11 cellular contexts compared by ENCODE assay signal in the genomic region with DNA sequence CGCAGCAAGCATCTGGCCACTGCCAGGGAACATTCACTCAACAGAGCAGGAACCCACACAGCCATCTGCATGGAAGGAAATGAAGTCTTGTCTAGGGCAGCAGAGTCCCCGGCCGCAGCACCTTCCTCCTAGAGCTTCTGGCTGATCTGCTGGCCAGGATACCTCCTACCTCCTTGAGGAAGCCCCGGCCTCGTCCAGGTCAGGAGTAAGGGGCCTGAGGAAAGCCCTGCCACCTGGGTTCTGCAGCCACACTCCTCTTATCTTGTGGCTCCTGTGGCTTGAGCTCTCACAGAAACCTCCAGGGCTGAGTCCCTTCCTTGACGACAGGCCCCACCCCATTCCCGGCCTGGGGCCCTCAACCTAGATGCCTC. TPM values are rescaled to one million over a fixed set of nuclear protein-coding genes. Genes with fewer than 3 reads are reported as not detected.
DNase-seq lines count a peak whose midpoint lies in the region; ATAC-seq, FAIRE-seq and TF ChIP-seq lines count a peak whose summit lies in the region.
"Not testable (repeated sequence)": the region's sequence is repeated elsewhere in the genome, so short reads cannot be mapped to it uniquely, and the experiment has no call there.
"Had no signal": no experiment of that assay in that cellular context is flagged by ENCODE, and none has a peak within 500 bp of the region (broad histone marks: within the 10 kb centered on the region; RNA-seq: fewer than 3 reads in every experiment).

No MANE protein-coding gene starts in this region.

- H3K4me3 ChIP-seq in left ventricle myocardium inferior = peak overlapping the region; percentile 60
- H3K4me3 ChIP-seq in muscle layer of duodenum (ENCODE audit: low read depth in 1 of 2, low read length in 2 of 2) = peak overlapping the region; percentile 59 to 60
- peak overlapping the region in 5 of 8 donors; percentile 33 to 64 (median 36) for H3K4me3 ChIP-seq in spleen
- not testable (repeated sequence) for H3K4me3 ChIP-seq in uterus

- POLR2A ChIA-PET in RWPE1 (lab: Yijun Ruan, JAX; ENCODE audit: low non-redundant PET) = interaction anchor here (0.6 kb wide), 1 partner anchor 29 kb away, joined by 3 read pairs; no protein-coding TSS in a partner anchor

- DNase-seq in GM12892 (ENCODE audit: insufficient read length); RWPE1 (ENCODE audit: low spot score); activated T-cell treated with anti-CD3 and anti-CD28 coated beads, Interleukin-2, amount 50 U/mL, for 24 hours; central memory CD8-positive, alpha-beta T cell (ENCODE audit: low spot score in 2 of 2); left ventricle myocardium inferior; spleen; uterus: not testable (repeated sequence)

- H3K36me3 ChIP-seq in left ventricle myocardium inferior; muscle layer of duodenum (ENCODE audit: control insufficient read depth in 1 of 2, insufficient read depth in 2 of 2, low read length in 2 of 2); uterus: not testable (repeated sequence)
- H3K36me3 ChIP-seq in spleen = peaks cover 0 to 27% (median 0%) of the 10 kb centered on the region in 6 donors

- ATAC-seq in central memory CD8-positive, alpha-beta T cell (replicated peaks; ENCODE audit: extremely low read depth, poor library complexity, severe bottlenecking) = not testable (repeated sequence)

- H3K9me3 ChIP-seq in left ventricle myocardium inferior (replicated peaks); muscle layer of duodenum (ENCODE audit: control insufficient read depth in 1 of 2, low read length in 2 of 2); spleen; uterus: not testable (repeated sequence)

- H3K27ac Mint-ChIP-seq in activated T-cell treated with anti-CD3 and anti-CD28 coated beads, Interleukin-2, amount 50 U/mL, for 24 hours = peak overlapping the region; percentile 93
- peak overlapping the region; percentile 91 for H3K27ac Mint-ChIP-seq in central memory CD8-positive, alpha-beta T cell (ENCODE audit: low read depth)

- peak overlapping the region; percentile 69 for H3K4me3 Mint-ChIP-seq in activated T-cell treated with anti-CD3 and anti-CD28 coated beads, Interleukin-2, amount 50 U/mL, for 24 hours
- peak overlapping the region; percentile 75 for H3K4me3 Mint-ChIP-seq in central memory CD8-positive, alpha-beta T cell

- intact Hi-C loops in left ventricle myocardium inferior (cut with micrococcal nuclease); uterus (cut with DNase I; ENCODE audit: low total_unique reads): not testable (repeated sequence)
- intact Hi-C loops in spleen (cut with DNase I; ENCODE audit: low total_unique reads) = loop anchor here (5.0 kb wide), 1 partner anchor 48 kb away; no protein-coding TSS in a partner anchor

- not testable (repeated sequence) for H3K36me3 Mint-ChIP-seq in activated T-cell treated with anti-CD3 and anti-CD28 coated beads, Interleukin-2, amount 50 U/mL, for 24 hours (ENCODE audit: low read depth); central memory CD8-positive, alpha-beta T cell (ENCODE audit: insufficient read depth)

- H3K9me3 Mint-ChIP-seq in activated T-cell treated with anti-CD3 and anti-CD28 coated beads, Interleukin-2, amount 50 U/mL, for 24 hours; central memory CD8-positive, alpha-beta T cell: not testable (repeated sequence)

- H3K4me1 Mint-ChIP-seq in activated T-cell treated with anti-CD3 and anti-CD28 coated beads, Interleukin-2, amount 50 U/mL, for 24 hours (ENCODE audit: low read depth) = peaks cover 46% of the 10 kb centered on the region
- peaks cover 18% of the 10 kb centered on the region for H3K4me1 Mint-ChIP-seq in central memory CD8-positive, alpha-beta T cell

- FAIRE-seq in GM12892 (lab: Jason Lieb, UNC) = peak; percentile 21

- TF ChIP-seq POLR2A in GM12892 (IDR thresholded peaks at IDR 0.05; ENCODE audit: low read depth, low read length); spleen (IDR thresholded peaks at IDR 0.05); uterus (IDR thresholded peaks at IDR 0.05): not testable (repeated sequence)

- not testable (repeated sequence) for TF ChIP-seq CTCF in RWPE1 (conservative IDR thresholded peaks at IDR 0.05; ENCODE audit: low read depth); left ventricle myocardium inferior (IDR thresholded peaks at IDR 0.05; ENCODE audit: borderline replicate concordance); spleen (IDR thresholded peaks at IDR 0.05 in 8 of 11, conservative IDR thresholded peaks at IDR 0.05 in 3 of 11); uterus (IDR thresholded peaks at IDR 0.05)

- CTCF ChIA-PET in RWPE1 (lab: Yijun Ruan, JAX) = interaction anchor here (0.5 to 0.8 kb wide), 4 partner anchors 26 to 1459 kb away, joined by 4 to 7 read pairs (median 4); no protein-coding TSS in a partner anchor

- H3K27me3 Mint-ChIP-seq in activated T-cell treated with anti-CD3 and anti-CD28 coated beads, Interleukin-2, amount 50 U/mL, for 24 hours; central memory CD8-positive, alpha-beta T cell: not testable (repeated sequence)

- 18 to 39% (median 33%) methylated on average over 1 to 7 of the region's 7 CpGs for WGBS in spleen, 5 donors

- peak overlapping the region; percentile 53 for H3K27ac ChIP-seq in RWPE1
- H3K27ac ChIP-seq in left ventricle myocardium inferior (replicated peaks) = peak overlapping the region; percentile 87
- peak overlapping the region; percentile 72 for H3K27ac ChIP-seq in muscle layer of duodenum (ENCODE audit: low read length)
- H3K27ac ChIP-seq in spleen = peak overlapping the region; percentile 82 to 93 (median 86)
- peak overlapping the region; percentile 45 to 74 for H3K27ac ChIP-seq in uterus

- H3K4me1 ChIP-seq in left ventricle myocardium inferior = peaks cover 16% of the 10 kb centered on the region
- H3K4me1 ChIP-seq in muscle layer of duodenum (ENCODE audit: control insufficient read depth in 1 of 2, insufficient read depth in 2 of 2, low read length in 2 of 2) = peaks cover 5 to 12% of the 10 kb centered on the region in 2 donors
- peaks cover 17 to 88% (median 55%) of the 10 kb centered on the region in 6 donors for H3K4me1 ChIP-seq in spleen
- H3K4me1 ChIP-seq in uterus = peaks cover 0 to 11% of the 10 kb centered on the region in 2 donors

- not testable (repeated sequence) for H3K27me3 ChIP-seq in left ventricle myocardium inferior (ENCODE audit: low read depth); muscle layer of duodenum (ENCODE audit: low read depth, low read length); spleen (replicated peaks in 1 of 7); uterus

RNA-seq across cellular contexts. Expression of gene DPEP2, which starts 5.3 kb away (rescaled TPM):
- polyA plus RNA-seq in GM12892 (2012; ENCODE audit: missing spikeins) = 2.2 TPM
- total RNA-seq in left ventricle myocardium inferior = 0.99 TPM
- total RNA-seq in spleen = 10 to 100 TPM; 18.6 to 79.6 (median 30.4) TPM
- polyA plus RNA-seq in spleen = 10 to 100 TPM; 21.7 to 31.0 (median 24.7) TPM
- total RNA-seq in uterus = 1 to 10 TPM in 1 of 4 donors, under 1 TPM in 2, not detected in 1; 0.77 to 2.3 (median 0.83) TPM
- total RNA-seq: HT1080 had no signal

RNA-seq across cellular contexts. Expression of gene DPEP3, which starts 13.7 kb away (rescaled TPM):
- polyA plus RNA-seq in GM12892 (2012; ENCODE audit: missing spikeins) = 0.30 TPM
- total RNA-seq in left ventricle myocardium inferior = not detected
- 1 to 10 TPM in 4 of 7 donors, under 1 TPM in 3; 0.57 to 2.2 (median 1.4) TPM for total RNA-seq in spleen
- polyA plus RNA-seq in spleen = under 1 TPM; 0.26 to 0.49 (median 0.43) TPM
- under 1 TPM in 1 of 4 donors, not detected in 3; 0.14 TPM for total RNA-seq in uterus
- total RNA-seq: dermis microvascular lymphatic vessel endothelial cell, HT1080 had no signal

RNA-seq across cellular contexts. Expression of gene DPEP2NB, which starts 21.7 kb away (rescaled TPM):
- not detected for polyA plus RNA-seq in GM12892 (2012; ENCODE audit: missing spikeins)
- total RNA-seq in left ventricle myocardium inferior (not detected), spleen (not detected), uterus (not detected)
- not detected for polyA plus RNA-seq in spleen
- total RNA-seq: dermis microvascular lymphatic vessel endothelial cell, HT1080, left colon had no signal

RNA-seq across cellular contexts. Expression of gene SLC12A4, which starts 25.6 kb away (rescaled TPM):
- polyA plus RNA-seq in GM12892 (2012; ENCODE audit: missing spikeins) = 22.4 TPM
- total RNA-seq in left ventricle myocardium inferior (79.2 TPM), spleen (10 to 100 TPM; 23.1 to 68.5 (median 38.6) TPM), uterus (100 to 1,000 TPM in 1 of 4 donors, 10 to 100 TPM in 3; 25.6 to 137 (median 62.3) TPM)
- polyA plus RNA-seq in spleen = 10 to 100 TPM in 1 of 3 donors, 1 to 10 TPM in 2; 4.6 to 27.4 (median 8.9) TPM

RNA-seq across cellular contexts. Expression of gene DDX28, which starts 29.0 kb away (rescaled TPM):
- 10.6 TPM for polyA plus RNA-seq in GM12892 (2012; ENCODE audit: missing spikeins)
- total RNA-seq in left ventricle myocardium inferior (8.9 TPM), spleen (10 to 100 TPM in 5 of 7 donors, 1 to 10 TPM in 2; 8.6 to 12.7 (median 10.3) TPM), uterus (10 to 100 TPM in 2 of 4 donors, 1 to 10 TPM in 2; 2.9 to 14.1 (median 11.8) TPM)
- polyA plus RNA-seq in spleen = 10 to 100 TPM; 15.8 to 19.0 (median 17.6) TPM
